ENCODE assay signal across 18 cellular contexts in the genomic region with DNA sequence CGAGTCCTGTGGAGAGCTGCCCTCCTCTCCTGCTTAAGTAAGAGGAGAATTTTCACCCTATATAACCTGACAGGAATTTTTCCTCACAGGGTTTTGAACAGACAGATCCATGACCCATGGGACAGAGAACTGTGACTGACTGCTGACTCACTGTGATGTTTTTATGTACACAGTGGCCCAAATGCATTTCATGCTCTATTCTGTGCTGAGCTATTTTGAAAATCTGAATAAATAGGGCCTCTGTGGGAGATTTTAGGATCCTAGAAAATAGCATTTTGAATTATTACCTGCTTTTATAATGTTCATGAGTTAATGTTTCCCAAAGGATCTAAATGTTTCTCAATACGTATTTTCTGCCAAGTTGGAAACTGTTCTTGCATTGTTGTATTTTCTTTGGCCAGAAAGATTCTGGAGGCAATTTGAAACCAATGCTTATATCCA.
DNase-seq lines count a peak whose midpoint lies in the region; ATAC-seq and TF ChIP-seq lines count a peak whose summit lies in the region.
"Had no signal": no experiment of that assay in that cellular context is flagged by ENCODE, and none has a peak within 500 bp of the region (broad histone marks: within the 10 kb centered on the region; RNA-seq: fewer than 3 reads in every experiment).

No MANE protein-coding gene starts in this region.

- no peak overlapping the region for H3K27ac Mint-ChIP-seq in WTC11

- H3K27me3 Mint-ChIP-seq in WTC11 (ENCODE audit: low read depth) = peaks cover 3% of the 10 kb centered on the region; the same call in 1 of the 2 replicates

- TF ChIP-seq POLR2A in erythroblast (IDR thresholded peaks at IDR 0.05; ENCODE audit: low read length) = no peak

- peaks cover 7% of the 10 kb centered on the region for H3K36me3 Mint-ChIP-seq in WTC11

- TF ChIP-seq CTCF in epithelial cell of esophagus (IDR thresholded peaks at IDR 0.05; ENCODE audit: insufficient read depth, low read depth, low read length, missing control alignments) = no peak
- TF ChIP-seq CTCF in WTC11 (IDR thresholded peaks at IDR 0.05) = no peak
- TF ChIP-seq CTCF in left ventricle myocardium inferior (IDR thresholded peaks at IDR 0.05; ENCODE audit: borderline replicate concordance) = no peak

- in situ Hi-C loops in Caki2 (cut with HindIII; ENCODE audit: low pct_unique_long_range_greater_than_20kb, low sequenced_read_pairs) = no loop called here

- H3K4me3 ChIP-seq in epithelial cell of esophagus (ENCODE audit: low read length) (no peak overlapping the region), left ventricle myocardium inferior (no peak overlapping the region)
- H3K4me3 ChIP-seq: A549, heart right ventricle, SJSA1, upper lobe of right lung had no signal

- POLR2A ChIA-PET in WTC11 (lab: Charles Lee) = no interaction called here

- H3K9me3 ChIP-seq in left ventricle myocardium inferior (replicated peaks) = no peaks in the 10 kb centered on the region
- H3K9me3 ChIP-seq: A549, SJSA1, upper lobe of right lung had no signal

- ATAC-seq in WTC11 = no peak
- ATAC-seq in Right ventricle myocardium inferior = no peak
- ATAC-seq: A549; heart right ventricle; stimulated activated naive CD8-positive, alpha-beta T cell treated with anti-CD3 and anti-CD28 coated beads, Interleukin-15, Interleukin-2, amounts not matched to agents 100 U/mL and 50 U/mL, for 24 hours; upper lobe of right lung had no signal

- H3K9me3 Mint-ChIP-seq in WTC11 = peaks cover 20% of the 10 kb centered on the region

- intact Hi-C loops in Right ventricle myocardium inferior (cut with DNase I) = no loop called here
- intact Hi-C loops in left ventricle myocardium inferior (cut with micrococcal nuclease) = no loop called here

- no peaks in the 10 kb centered on the region for H3K4me1 ChIP-seq in left ventricle myocardium inferior
- H3K4me1 ChIP-seq: A549, heart right ventricle, SJSA1, upper lobe of right lung had no signal

- H3K4me1 Mint-ChIP-seq in WTC11 = peaks cover 5% of the 10 kb centered on the region

- H3K4me3 Mint-ChIP-seq in WTC11 = no peak overlapping the region

- no peaks in the 10 kb centered on the region for H3K36me3 ChIP-seq in left ventricle myocardium inferior
- H3K36me3 ChIP-seq: heart right ventricle, SJSA1, upper lobe of right lung had no signal

- peak; percentile 25 for DNase-seq in Caki2 (ENCODE audit: low read depth)
- DNase-seq in RPMI7951 (ENCODE audit: low read depth) = peak; percentile 46
- DNase-seq in epithelial cell of esophagus (ENCODE audit: low read depth) = peak; percentile 77
- DNase-seq in myocyte (ENCODE audit: low read depth) = peak; percentile 42
- DNase-seq in WTC11 (ENCODE audit: low spot score) = no peak
- DNase-seq in Right ventricle myocardium inferior (ENCODE audit: missing footprints) = no peak
- no peak for DNase-seq in left ventricle myocardium inferior
- DNase-seq in erythroblast (lab: John Stamatoyannopoulos, UW) = no peak
- DNase-seq: activated CD4-positive, alpha-beta T cell treated with anti-CD3 and anti-CD28 coated beads for 4 hours; DMS79; heart right ventricle; mesendoderm; NCI-H2081 treated with DMSO at 0.1 percent for 48 hours; NCI-H524 treated with DMSO at 0.1 percent for 48 hours; stimulated activated naive CD8-positive, alpha-beta T cell treated with anti-CD3 and anti-CD28 coated beads, Interleukin-15, Interleukin-2, amounts not matched to agents 100 U/mL and 50 U/mL, for 24 hours; upper lobe of right lung had no signal

- no peak overlapping the region for H3K27ac ChIP-seq in left ventricle myocardium inferior (replicated peaks)
- H3K27ac ChIP-seq: A549, heart right ventricle, SJSA1, upper lobe of right lung had no signal

- no peaks in the 10 kb centered on the region for H3K27me3 ChIP-seq in left ventricle myocardium inferior (ENCODE audit: low read depth)
- H3K27me3 ChIP-seq: heart right ventricle, SJSA1, upper lobe of right lung had no signal

- CTCF ChIA-PET in WTC11 (lab: Charles Lee) = no interaction called here

TF ChIP-seq in WTC11, 78 proteins besides CTCF, POLR2A, EP300 and RAD21:
- TF ChIP-seq MXD4 (CRISPR knock-in tag; IDR thresholded peaks at IDR 0.05; ENCODE audit: borderline replicate concordance) (no peak), HMGA2 (CRISPR knock-in tag; IDR thresholded peaks at IDR 0.05) (no peak), ZNF317 (CRISPR knock-in tag; IDR thresholded peaks at IDR 0.05; ENCODE audit: borderline replicate concordance, low read depth) (no peak)
- TF ChIP-seq, protein P1, sequence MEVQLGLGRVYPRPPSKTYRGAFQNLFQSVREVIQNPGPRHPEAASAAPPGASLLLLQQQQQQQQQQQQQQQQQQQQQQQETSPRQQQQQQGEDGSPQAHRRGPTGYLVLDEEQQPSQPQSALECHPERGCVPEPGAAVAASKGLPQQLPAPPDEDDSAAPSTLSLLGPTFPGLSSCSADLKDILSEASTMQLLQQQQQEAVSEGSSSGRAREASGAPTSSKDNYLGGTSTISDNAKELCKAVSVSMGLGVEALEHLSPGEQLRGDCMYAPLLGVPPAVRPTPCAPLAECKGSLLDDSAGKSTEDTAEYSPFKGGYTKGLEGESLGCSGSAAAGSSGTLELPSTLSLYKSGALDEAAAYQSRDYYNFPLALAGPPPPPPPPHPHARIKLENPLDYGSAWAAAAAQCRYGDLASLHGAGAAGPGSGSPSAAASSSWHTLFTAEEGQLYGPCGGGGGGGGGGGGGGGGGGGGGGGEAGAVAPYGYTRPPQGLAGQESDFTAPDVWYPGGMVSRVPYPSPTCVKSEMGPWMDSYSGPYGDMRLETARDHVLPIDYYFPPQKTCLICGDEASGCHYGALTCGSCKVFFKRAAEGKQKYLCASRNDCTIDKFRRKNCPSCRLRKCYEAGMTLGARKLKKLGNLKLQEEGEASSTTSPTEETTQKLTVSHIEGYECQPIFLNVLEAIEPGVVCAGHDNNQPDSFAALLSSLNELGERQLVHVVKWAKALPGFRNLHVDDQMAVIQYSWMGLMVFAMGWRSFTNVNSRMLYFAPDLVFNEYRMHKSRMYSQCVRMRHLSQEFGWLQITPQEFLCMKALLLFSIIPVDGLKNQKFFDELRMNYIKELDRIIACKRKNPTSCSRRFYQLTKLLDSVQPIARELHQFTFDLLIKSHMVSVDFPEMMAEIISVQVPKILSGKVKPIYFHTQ (CRISPR knock-in tag; IDR thresholded peaks at IDR 0.05) = no peak
- TF ChIP-seq, protein P2, sequence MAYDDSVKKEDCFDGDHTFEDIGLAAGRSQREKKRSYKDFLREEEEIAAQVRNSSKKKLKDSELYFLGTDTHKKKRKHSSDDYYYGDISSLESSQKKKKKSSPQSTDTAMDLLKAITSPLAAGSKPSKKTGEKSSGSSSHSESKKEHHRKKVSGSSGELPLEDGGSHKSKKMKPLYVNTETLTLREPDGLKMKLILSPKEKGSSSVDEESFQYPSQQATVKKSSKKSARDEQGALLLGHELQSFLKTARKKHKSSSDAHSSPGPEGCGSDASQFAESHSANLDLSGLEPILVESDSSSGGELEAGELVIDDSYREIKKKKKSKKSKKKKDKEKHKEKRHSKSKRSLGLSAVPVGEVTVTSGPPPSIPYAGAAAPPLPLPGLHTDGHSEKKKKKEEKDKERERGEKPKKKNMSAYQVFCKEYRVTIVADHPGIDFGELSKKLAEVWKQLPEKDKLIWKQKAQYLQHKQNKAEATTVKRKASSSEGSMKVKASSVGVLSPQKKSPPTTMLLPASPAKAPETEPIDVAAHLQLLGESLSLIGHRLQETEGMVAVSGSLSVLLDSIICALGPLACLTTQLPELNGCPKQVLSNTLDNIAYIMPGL (CRISPR knock-in tag; IDR thresholded peaks at IDR 0.05) = no peak
- TF ChIP-seq, protein P3, sequence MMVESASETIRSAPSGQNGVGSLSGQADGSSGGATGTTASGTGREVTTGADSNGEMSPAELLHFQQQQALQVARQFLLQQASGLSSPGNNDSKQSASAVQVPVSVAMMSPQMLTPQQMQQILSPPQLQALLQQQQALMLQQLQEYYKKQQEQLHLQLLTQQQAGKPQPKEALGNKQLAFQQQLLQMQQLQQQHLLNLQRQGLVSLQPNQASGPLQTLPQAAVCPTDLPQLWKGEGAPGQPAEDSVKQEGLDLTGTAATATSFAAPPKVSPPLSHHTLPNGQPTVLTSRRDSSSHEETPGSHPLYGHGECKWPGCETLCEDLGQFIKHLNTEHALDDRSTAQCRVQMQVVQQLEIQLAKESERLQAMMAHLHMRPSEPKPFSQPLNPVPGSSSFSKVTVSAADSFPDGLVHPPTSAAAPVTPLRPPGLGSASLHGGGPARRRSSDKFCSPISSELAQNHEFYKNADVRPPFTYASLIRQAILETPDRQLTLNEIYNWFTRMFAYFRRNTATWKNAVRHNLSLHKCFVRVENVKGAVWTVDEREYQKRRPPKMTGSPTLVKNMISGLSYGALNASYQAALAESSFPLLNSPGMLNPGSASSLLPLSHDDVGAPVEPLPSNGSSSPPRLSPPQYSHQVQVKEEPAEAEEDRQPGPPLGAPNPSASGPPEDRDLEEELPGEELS (CRISPR knock-in tag; IDR thresholded peaks at IDR 0.05) = no peak
- TF ChIP-seq, protein P4, sequence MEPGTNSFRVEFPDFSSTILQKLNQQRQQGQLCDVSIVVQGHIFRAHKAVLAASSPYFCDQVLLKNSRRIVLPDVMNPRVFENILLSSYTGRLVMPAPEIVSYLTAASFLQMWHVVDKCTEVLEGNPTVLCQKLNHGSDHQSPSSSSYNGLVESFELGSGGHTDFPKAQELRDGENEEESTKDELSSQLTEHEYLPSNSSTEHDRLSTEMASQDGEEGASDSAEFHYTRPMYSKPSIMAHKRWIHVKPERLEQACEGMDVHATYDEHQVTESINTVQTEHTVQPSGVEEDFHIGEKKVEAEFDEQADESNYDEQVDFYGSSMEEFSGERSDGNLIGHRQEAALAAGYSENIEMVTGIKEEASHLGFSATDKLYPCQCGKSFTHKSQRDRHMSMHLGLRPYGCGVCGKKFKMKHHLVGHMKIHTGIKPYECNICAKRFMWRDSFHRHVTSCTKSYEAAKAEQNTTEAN (CRISPR knock-in tag; IDR thresholded peaks at IDR 0.05) = no peak
- TF ChIP-seq, protein P5, sequence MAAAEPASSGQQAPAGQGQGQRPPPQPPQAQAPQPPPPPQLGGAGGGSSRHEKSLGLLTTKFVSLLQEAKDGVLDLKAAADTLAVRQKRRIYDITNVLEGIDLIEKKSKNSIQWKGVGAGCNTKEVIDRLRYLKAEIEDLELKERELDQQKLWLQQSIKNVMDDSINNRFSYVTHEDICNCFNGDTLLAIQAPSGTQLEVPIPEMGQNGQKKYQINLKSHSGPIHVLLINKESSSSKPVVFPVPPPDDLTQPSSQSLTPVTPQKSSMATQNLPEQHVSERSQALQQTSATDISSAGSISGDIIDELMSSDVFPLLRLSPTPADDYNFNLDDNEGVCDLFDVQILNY (CRISPR knock-in tag; IDR thresholded peaks at IDR 0.05) = no peak
TF ChIP-seq in WTC11: peak in this region for 0.

Comparison
In these comparisons a context has a peak if more than half of its experiments do, and no peak if none do; other contexts are left out.
1. DNase-seq: peak in Caki2 (single experiment), RPMI7951 (single experiment), epithelial cell of esophagus (single experiment) and myocyte (single experiment); none in WTC11 (single experiment), Right ventricle myocardium inferior (single experiment), left ventricle myocardium inferior (single experiment) and erythroblast (0 of 2).